Comparison of ENCODE assay signal across 1 cellular context in the genomic region with DNA sequence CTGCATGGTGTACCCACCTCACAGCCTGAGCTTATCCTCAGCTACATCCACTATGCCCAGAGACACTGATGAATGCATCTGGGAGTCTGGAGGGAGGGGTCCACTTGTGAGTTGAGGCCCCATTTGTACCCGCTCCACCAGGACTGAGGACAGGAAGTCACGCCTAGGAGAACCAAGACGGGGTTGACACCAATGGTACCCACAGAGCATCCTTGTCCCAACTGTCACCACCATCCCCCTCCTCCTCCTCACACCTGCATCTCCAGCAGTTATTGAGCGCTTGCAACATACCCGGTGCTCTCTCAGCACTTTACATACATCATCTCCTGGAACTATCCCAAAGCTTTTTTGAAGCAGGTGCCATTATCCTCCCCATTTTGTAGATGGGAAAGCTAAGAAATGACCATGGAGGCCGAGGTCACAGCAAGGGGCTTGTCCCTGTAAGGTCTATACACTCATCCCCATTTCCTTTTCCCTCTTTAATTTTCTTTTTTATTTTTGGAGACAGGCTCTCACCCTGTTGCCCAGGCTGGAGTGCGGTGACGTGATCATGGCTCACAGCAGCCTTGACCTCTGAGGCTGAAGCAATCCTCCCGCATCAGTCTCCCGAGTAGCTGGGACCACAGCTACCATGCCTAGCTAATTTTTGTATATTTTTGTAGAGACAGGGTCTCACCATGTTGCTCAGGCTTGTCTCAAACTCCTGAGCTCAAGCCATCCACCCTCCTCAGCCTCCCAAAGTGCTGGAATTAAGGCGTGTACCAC.
TF ChIP-seq lines count a peak whose summit lies in the region.

No MANE protein-coding gene starts in this region.

TF ChIP-seq in IMR-90, 13 proteins besides CTCF, POLR2A, EP300 and RAD21:
- TF ChIP-seq BHLHE40 (IDR thresholded peaks at IDR 0.05; ENCODE audit: low read depth, low read length) (no peak), RCOR1 (IDR thresholded peaks at IDR 0.05; ENCODE audit: insufficient replicate concordance, low read length) (no peak), CHD1 (IDR thresholded peaks at IDR 0.05; ENCODE audit: low read depth, low read length) (no peak), MXI1 (IDR thresholded peaks at IDR 0.05; ENCODE audit: borderline replicate concordance, low read depth, low read length) (no peak)
